ENCODE assay signal across 10 cellular contexts in genomic region chr2:161576421-161576820, GRCh38. TPM values are rescaled to one million over a fixed set of nuclear protein-coding genes. Genes with fewer than 3 reads are reported as not detected.
A peak's percentile ranks its signal among the peaks of the same experiment; 100 is the strongest.
DNase-seq lines count a peak whose midpoint lies in the region; ATAC-seq and TF ChIP-seq lines count a peak whose summit lies in the region.
"Had no signal": no experiment of that assay in that cellular context is flagged by ENCODE, and none has a peak within 500 bp of the region (broad histone marks: within the 10 kb centered on the region; RNA-seq: fewer than 3 reads in every experiment).

No MANE protein-coding gene starts in this region.

- no peaks in the 10 kb centered on the region for H3K27me3 ChIP-seq in heart left ventricle
- no peaks in the 10 kb centered on the region for H3K27me3 ChIP-seq in left lung

- TF ChIP-seq CTCF in GM13977 (IDR thresholded peaks at IDR 0.05; ENCODE audit: extremely low read depth, insufficient read depth, missing control alignments) (peak; percentile 24), fibroblast of villous mesenchyme (IDR thresholded peaks at IDR 0.05; ENCODE audit: insufficient read depth, low read depth, low read length) (peak; percentile 46), heart left ventricle (IDR thresholded peaks at IDR 0.05) (no peak), left lung (IDR thresholded peaks at IDR 0.05) (no peak)

- no peak for TF ChIP-seq POLR2A in heart left ventricle (IDR thresholded peaks at IDR 0.05)

- H3K4me3 ChIP-seq in fibroblast of villous mesenchyme (ENCODE audit: low read depth, low read length) (no peak overlapping the region), heart left ventricle (no peak overlapping the region), left lung (no peak overlapping the region)

- in situ Hi-C loops in GM13977 (cut with MboI; ENCODE audit: low pct_unique_long_range_greater_than_20kb, low sequenced_read_pairs, unreplicated experiment) = loop anchor here (25.0 kb wide), 1 partner anchor 361 kb away; no protein-coding TSS in a partner anchor

- H3K27ac ChIP-seq in heart left ventricle (no peak overlapping the region), left lung (no peak overlapping the region)

- intact Hi-C loops in heart left ventricle (cut with DNase I) = no loop called here
- intact Hi-C loops in left lung (cut with DNase I) = loop anchor here in 1 of 2 donors (10.0 kb wide), 1 partner anchor 368 kb away; no protein-coding TSS in a partner anchor

- ATAC-seq in GM21447 (IDR thresholded peaks at IDR 0.05; ENCODE audit: unreplicated experiment) = peak; percentile 87
- no peak for ATAC-seq in heart left ventricle
- ATAC-seq in left lung = no peak

- H3K36me3 ChIP-seq in heart left ventricle (no peaks in the 10 kb centered on the region), left lung (no peaks in the 10 kb centered on the region)

- 67 to 76% (median 73%) methylated on average over 7 of the region's 7 CpGs for WGBS in heart left ventricle, 4 donors

- H3K4me1 ChIP-seq in heart left ventricle (no peaks in the 10 kb centered on the region), left lung (no peaks in the 10 kb centered on the region)

- peak; percentile 30 for DNase-seq in GM13977 (ENCODE audit: low spot score)
- peak; percentile 2 for DNase-seq in HK-2 (ENCODE audit: unreplicated experiment)
- DNase-seq in fibroblast of villous mesenchyme (ENCODE audit: low read depth) = peak; percentile 2
- DNase-seq in OCI-M2 (lab: John Stamatoyannopoulos, UW; ENCODE audit: unreplicated experiment) = no peak
- DNase-seq in heart left ventricle = no peak
- DNase-seq in left lung = no peak
- no peak for DNase-seq in NCI-H2227 (lab: John Stamatoyannopoulos, UW; ENCODE audit: unreplicated experiment)
- DNase-seq: NCI-H2029 treated with DMSO at 0.1 percent for 48 hours had no signal

- H3K9me3 ChIP-seq in heart left ventricle = no peaks in the 10 kb centered on the region
- H3K9me3 ChIP-seq in left lung = no peaks in the 10 kb centered on the region

RNA-seq across cellular contexts. Expression of gene SLC4A10, which starts 47.8 kb away (rescaled TPM):
- total RNA-seq in fibroblast of villous mesenchyme = not detected in 2 replicates
- total RNA-seq in heart left ventricle = under 1 TPM in 1 of 9 donors, not detected in 8; 0.11 TPM
- polyA plus RNA-seq in heart left ventricle = not detected
- total RNA-seq in left lung = under 1 TPM; 0.03 to 0.08 TPM
- total RNA-seq: bronchial epithelial cell had no signal

Comparison
In these comparisons a context has a peak if more than half of its experiments do, and no peak if none do; other contexts are left out.
1. DNase-seq: peak in GM13977 (single experiment), HK-2 (single experiment) and fibroblast of villous mesenchyme (single experiment); none in OCI-M2 (single experiment), heart left ventricle (0 of 5), left lung (0 of 2) and NCI-H2227 (single experiment).
2. CTCF ChIP-seq: peak in GM13977 (single experiment) and fibroblast of villous mesenchyme (single experiment); none in heart left ventricle (0 of 12) and left lung (0 of 2).